Comparison of ENCODE assay signal across 1 cellular context in the genomic region with DNA sequence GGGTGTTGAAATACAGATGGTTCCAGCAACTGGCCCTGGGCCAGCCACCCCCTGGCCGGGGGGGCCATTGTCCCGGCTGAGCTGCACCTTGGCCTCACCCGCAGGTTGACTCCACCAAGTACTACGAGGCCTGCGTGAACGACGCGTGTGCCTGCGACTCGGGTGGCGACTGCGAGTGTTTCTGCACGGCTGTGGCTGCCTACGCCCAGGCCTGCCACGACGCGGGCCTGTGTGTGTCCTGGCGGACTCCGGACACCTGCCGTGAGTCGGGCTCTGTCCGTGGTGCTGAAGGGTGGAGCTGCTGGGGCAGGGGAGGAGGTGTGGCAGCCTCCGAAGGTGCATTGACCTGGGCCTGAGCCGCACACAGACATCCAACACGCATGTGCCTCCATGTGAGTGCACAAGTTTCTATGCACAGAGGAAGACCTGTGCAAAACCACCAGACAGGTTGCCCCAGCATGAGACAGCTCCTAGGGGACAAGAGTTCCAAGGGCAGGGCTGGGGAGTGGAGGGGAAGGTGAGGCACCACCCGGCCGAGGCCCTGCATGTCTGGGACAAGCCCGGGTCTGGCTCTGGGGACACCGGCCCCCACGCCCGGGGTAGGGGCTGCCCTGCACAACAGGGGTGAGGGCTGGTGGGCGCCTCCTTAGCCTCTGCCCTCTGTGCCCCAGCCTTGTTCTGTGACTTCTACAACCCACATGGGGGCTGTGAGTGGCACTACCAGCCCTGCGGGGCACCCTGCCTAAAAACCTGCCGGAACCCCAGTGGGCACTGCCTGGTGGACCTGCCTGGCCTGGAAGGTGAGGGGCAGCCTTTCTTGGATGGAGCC.
TF ChIP-seq lines count a peak whose summit lies in the region.

No MANE protein-coding gene starts in this region.

TF ChIP-seq in WTC11, 78 proteins besides CTCF, POLR2A, EP300 and RAD21 (continued from another document):
- TF ChIP-seq, protein P1, sequence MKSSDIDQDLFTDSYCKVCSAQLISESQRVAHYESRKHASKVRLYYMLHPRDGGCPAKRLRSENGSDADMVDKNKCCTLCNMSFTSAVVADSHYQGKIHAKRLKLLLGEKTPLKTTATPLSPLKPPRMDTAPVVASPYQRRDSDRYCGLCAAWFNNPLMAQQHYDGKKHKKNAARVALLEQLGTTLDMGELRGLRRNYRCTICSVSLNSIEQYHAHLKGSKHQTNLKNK (CRISPR knock-in tag; IDR thresholded peaks at IDR 0.05): no peak
- TF ChIP-seq, protein P2, sequence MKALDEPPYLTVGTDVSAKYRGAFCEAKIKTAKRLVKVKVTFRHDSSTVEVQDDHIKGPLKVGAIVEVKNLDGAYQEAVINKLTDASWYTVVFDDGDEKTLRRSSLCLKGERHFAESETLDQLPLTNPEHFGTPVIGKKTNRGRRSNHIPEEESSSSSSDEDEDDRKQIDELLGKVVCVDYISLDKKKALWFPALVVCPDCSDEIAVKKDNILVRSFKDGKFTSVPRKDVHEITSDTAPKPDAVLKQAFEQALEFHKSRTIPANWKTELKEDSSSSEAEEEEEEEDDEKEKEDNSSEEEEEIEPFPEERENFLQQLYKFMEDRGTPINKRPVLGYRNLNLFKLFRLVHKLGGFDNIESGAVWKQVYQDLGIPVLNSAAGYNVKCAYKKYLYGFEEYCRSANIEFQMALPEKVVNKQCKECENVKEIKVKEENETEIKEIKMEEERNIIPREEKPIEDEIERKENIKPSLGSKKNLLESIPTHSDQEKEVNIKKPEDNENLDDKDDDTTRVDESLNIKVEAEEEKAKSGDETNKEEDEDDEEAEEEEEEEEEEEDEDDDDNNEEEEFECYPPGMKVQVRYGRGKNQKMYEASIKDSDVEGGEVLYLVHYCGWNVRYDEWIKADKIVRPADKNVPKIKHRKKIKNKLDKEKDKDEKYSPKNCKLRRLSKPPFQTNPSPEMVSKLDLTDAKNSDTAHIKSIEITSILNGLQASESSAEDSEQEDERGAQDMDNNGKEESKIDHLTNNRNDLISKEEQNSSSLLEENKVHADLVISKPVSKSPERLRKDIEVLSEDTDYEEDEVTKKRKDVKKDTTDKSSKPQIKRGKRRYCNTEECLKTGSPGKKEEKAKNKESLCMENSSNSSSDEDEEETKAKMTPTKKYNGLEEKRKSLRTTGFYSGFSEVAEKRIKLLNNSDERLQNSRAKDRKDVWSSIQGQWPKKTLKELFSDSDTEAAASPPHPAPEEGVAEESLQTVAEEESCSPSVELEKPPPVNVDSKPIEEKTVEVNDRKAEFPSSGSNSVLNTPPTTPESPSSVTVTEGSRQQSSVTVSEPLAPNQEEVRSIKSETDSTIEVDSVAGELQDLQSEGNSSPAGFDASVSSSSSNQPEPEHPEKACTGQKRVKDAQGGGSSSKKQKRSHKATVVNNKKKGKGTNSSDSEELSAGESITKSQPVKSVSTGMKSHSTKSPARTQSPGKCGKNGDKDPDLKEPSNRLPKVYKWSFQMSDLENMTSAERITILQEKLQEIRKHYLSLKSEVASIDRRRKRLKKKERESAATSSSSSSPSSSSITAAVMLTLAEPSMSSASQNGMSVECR (CRISPR knock-in tag; IDR thresholded peaks at IDR 0.05; ENCODE audit: borderline replicate concordance): peak; percentile 67
- no peak for TF ChIP-seq ZNF121 (CRISPR knock-in tag; IDR thresholded peaks at IDR 0.05)
- TF ChIP-seq, protein P3, sequence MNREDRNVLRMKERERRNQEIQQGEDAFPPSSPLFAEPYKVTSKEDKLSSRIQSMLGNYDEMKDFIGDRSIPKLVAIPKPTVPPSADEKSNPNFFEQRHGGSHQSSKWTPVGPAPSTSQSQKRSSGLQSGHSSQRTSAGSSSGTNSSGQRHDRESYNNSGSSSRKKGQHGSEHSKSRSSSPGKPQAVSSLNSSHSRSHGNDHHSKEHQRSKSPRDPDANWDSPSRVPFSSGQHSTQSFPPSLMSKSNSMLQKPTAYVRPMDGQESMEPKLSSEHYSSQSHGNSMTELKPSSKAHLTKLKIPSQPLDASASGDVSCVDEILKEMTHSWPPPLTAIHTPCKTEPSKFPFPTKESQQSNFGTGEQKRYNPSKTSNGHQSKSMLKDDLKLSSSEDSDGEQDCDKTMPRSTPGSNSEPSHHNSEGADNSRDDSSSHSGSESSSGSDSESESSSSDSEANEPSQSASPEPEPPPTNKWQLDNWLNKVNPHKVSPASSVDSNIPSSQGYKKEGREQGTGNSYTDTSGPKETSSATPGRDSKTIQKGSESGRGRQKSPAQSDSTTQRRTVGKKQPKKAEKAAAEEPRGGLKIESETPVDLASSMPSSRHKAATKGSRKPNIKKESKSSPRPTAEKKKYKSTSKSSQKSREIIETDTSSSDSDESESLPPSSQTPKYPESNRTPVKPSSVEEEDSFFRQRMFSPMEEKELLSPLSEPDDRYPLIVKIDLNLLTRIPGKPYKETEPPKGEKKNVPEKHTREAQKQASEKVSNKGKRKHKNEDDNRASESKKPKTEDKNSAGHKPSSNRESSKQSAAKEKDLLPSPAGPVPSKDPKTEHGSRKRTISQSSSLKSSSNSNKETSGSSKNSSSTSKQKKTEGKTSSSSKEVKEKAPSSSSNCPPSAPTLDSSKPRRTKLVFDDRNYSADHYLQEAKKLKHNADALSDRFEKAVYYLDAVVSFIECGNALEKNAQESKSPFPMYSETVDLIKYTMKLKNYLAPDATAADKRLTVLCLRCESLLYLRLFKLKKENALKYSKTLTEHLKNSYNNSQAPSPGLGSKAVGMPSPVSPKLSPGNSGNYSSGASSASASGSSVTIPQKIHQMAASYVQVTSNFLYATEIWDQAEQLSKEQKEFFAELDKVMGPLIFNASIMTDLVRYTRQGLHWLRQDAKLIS (CRISPR knock-in tag; IDR thresholded peaks at IDR 0.05; ENCODE audit: borderline replicate concordance): no peak
- peak; percentile 91; the same call in 1 of the 2 replicates for TF ChIP-seq ZNF232 (CRISPR knock-in tag; IDR thresholded peaks at IDR 0.05)
- TF ChIP-seq NFE2L1 (CRISPR knock-in tag; IDR thresholded peaks at IDR 0.05): peak; percentile 73; the same call in 1 of the 2 replicates
- TF ChIP-seq ATF1 (CRISPR knock-in tag; IDR thresholded peaks at IDR 0.05): 0 out of 2 replicates have a peak, but pooled peaks have one; percentile 30
- TF ChIP-seq CREB1 (CRISPR knock-in tag; IDR thresholded peaks at IDR 0.05): peak; percentile 64; the same call in 1 of the 2 replicates
- peak; percentile 67; the same call in 1 of the 2 replicates for TF ChIP-seq JUN (CRISPR knock-in tag; IDR thresholded peaks at IDR 0.05)
- TF ChIP-seq, protein P4, sequence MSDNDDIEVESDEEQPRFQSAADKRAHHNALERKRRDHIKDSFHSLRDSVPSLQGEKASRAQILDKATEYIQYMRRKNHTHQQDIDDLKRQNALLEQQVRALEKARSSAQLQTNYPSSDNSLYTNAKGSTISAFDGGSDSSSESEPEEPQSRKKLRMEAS (CRISPR knock-in tag; IDR thresholded peaks at IDR 0.05): no peak
- TF ChIP-seq, protein P5, sequence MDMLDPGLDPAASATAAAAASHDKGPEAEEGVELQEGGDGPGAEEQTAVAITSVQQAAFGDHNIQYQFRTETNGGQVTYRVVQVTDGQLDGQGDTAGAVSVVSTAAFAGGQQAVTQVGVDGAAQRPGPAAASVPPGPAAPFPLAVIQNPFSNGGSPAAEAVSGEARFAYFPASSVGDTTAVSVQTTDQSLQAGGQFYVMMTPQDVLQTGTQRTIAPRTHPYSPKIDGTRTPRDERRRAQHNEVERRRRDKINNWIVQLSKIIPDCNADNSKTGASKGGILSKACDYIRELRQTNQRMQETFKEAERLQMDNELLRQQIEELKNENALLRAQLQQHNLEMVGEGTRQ (CRISPR knock-in tag; IDR thresholded peaks at IDR 0.05): no peak
- no peak for TF ChIP-seq CBFB (CRISPR knock-in tag; IDR thresholded peaks at IDR 0.05; ENCODE audit: low read depth)
- peak; percentile 81 for TF ChIP-seq ZBTB21 (CRISPR knock-in tag; IDR thresholded peaks at IDR 0.05; ENCODE audit: borderline replicate concordance)
- TF ChIP-seq, protein P6, sequence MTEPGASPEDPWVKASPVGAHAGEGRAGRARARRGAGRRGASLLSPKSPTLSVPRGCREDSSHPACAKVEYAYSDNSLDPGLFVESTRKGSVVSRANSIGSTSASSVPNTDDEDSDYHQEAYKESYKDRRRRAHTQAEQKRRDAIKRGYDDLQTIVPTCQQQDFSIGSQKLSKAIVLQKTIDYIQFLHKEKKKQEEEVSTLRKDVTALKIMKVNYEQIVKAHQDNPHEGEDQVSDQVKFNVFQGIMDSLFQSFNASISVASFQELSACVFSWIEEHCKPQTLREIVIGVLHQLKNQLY (CRISPR knock-in tag; IDR thresholded peaks at IDR 0.05): 0 out of 2 replicates have a peak, but pooled peaks have one; percentile 82
- TF ChIP-seq IRF2 (CRISPR knock-in tag; IDR thresholded peaks at IDR 0.05; ENCODE audit: borderline replicate concordance, low read depth): no peak
TF ChIP-seq in WTC11: peak in this region for 25.
